26 cellular contexts compared by ENCODE assay signal in the genomic region with DNA sequence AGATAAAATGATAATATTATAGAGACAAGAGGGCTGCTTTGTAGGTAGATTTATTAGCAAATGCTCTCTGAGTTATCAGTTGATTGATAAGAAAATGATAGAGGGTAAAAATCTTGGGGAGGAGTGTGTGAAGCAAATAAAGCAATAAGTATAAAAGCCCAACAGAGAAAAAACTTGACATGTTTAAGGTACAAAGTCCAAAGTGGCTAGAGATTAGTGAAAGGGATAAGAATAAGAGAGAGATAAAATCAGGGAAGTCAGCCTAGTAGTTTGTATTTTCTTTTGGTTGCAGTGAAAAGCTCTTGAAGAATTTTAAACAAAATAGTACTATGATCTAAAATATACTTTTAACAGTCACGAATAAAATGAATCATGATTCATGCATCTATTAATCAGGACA.
"Had no signal": no experiment of that assay in that cellular context is flagged by ENCODE, and none has a peak within 500 bp of the region (broad histone marks: within the 10 kb centered on the region; RNA-seq: fewer than 3 reads in every experiment).

No MANE protein-coding gene starts in this region.

- H3K4me1 ChIP-seq: left ventricle myocardium inferior, parathyroid adenoma, right lobe of liver, suprapubic skin had no signal

- FAIRE-seq: frontal cortex, urothelium cell line had no signal

- H2AFZ ChIP-seq: parathyroid adenoma had no signal

- H3K4me3 Mint-ChIP-seq: activated T-cell treated with anti-CD3 and anti-CD28 coated beads, Interleukin-2, amount 50 U/mL, for 24 hours; activated T-helper 17 cell treated with anti-CD3 and anti-CD28 coated beads, Interleukin-2, amount 50 U/mL, for 72 hours; natural killer cell treated with Interleukin-12 subunit alpha and Interleukin-12 subunit beta and Interleukin-15 and Interleukin-18, amount 100 ng/mL, for 72 hours; stimulated activated effector memory CD8-positive, alpha-beta T cell treated with anti-CD3 and anti-CD28 coated beads, Interleukin-12 subunit alpha, Interleukin-12 subunit beta, amount 100 ng/mL, for 72 hours; stimulated activated naive CD8-positive, alpha-beta T cell treated with anti-CD3 and anti-CD28 coated beads, Interleukin-15, amount 100 ng/mL, for 72 hours; WTC11 had no signal

- H3K9ac ChIP-seq: parathyroid adenoma had no signal

- H3K36me3 Mint-ChIP-seq: natural killer cell treated with Interleukin-12 subunit alpha and Interleukin-12 subunit beta and Interleukin-15 and Interleukin-18, amount 100 ng/mL, for 72 hours; stimulated activated effector memory CD8-positive, alpha-beta T cell treated with anti-CD3 and anti-CD28 coated beads, Interleukin-12 subunit alpha, Interleukin-12 subunit beta, amount 100 ng/mL, for 72 hours; WTC11 had no signal

- H3K4me1 Mint-ChIP-seq: activated T-helper 17 cell treated with anti-CD3 and anti-CD28 coated beads, Interleukin-2, amount 50 U/mL, for 72 hours; stimulated activated effector memory CD8-positive, alpha-beta T cell treated with anti-CD3 and anti-CD28 coated beads, Interleukin-12 subunit alpha, Interleukin-12 subunit beta, amount 100 ng/mL, for 72 hours; stimulated activated naive CD8-positive, alpha-beta T cell treated with anti-CD3 and anti-CD28 coated beads, Interleukin-15, amount 100 ng/mL, for 72 hours; WTC11 had no signal

- H3K27ac Mint-ChIP-seq: activated T-cell treated with anti-CD3 and anti-CD28 coated beads, Interleukin-2, amount 50 U/mL, for 24 hours; activated T-helper 17 cell treated with anti-CD3 and anti-CD28 coated beads, Interleukin-2, amount 50 U/mL, for 72 hours; natural killer cell treated with Interleukin-12 subunit alpha and Interleukin-12 subunit beta and Interleukin-15 and Interleukin-18, amount 100 ng/mL, for 72 hours; stimulated activated effector memory CD8-positive, alpha-beta T cell treated with anti-CD3 and anti-CD28 coated beads, Interleukin-12 subunit alpha, Interleukin-12 subunit beta, amount 100 ng/mL, for 72 hours; stimulated activated naive CD8-positive, alpha-beta T cell treated with anti-CD3 and anti-CD28 coated beads, Interleukin-15, amount 100 ng/mL, for 72 hours; WTC11 had no signal

- H3K27me3 Mint-ChIP-seq: activated T-cell treated with anti-CD3 and anti-CD28 coated beads, Interleukin-2, amount 50 U/mL, for 24 hours; natural killer cell treated with Interleukin-12 subunit alpha and Interleukin-12 subunit beta and Interleukin-15 and Interleukin-18, amount 100 ng/mL, for 72 hours; stimulated activated naive CD8-positive, alpha-beta T cell treated with anti-CD3 and anti-CD28 coated beads, Interleukin-15, amount 100 ng/mL, for 72 hours had no signal

- H3K9me3 Mint-ChIP-seq: activated T-cell treated with anti-CD3 and anti-CD28 coated beads, Interleukin-2, amount 50 U/mL, for 24 hours; activated T-helper 17 cell treated with anti-CD3 and anti-CD28 coated beads, Interleukin-2, amount 50 U/mL, for 72 hours; natural killer cell treated with Interleukin-12 subunit alpha and Interleukin-12 subunit beta and Interleukin-15 and Interleukin-18, amount 100 ng/mL, for 72 hours; stimulated activated effector memory CD8-positive, alpha-beta T cell treated with anti-CD3 and anti-CD28 coated beads, Interleukin-12 subunit alpha, Interleukin-12 subunit beta, amount 100 ng/mL, for 72 hours; stimulated activated naive CD8-positive, alpha-beta T cell treated with anti-CD3 and anti-CD28 coated beads, Interleukin-15, amount 100 ng/mL, for 72 hours; WTC11 had no signal

- H3K9me3 ChIP-seq: left ventricle myocardium inferior, neutrophil, right lobe of liver, suprapubic skin, transverse colon had no signal

- ATAC-seq: activated T-helper 17 cell treated with anti-CD3 and anti-CD28 coated beads, Interleukin-2, amount 50 U/mL, for 72 hours; natural killer cell treated with Interleukin-12 subunit alpha and Interleukin-12 subunit beta and Interleukin-15 and Interleukin-18, amount 100 ng/mL, for 72 hours; stimulated activated effector memory CD8-positive, alpha-beta T cell treated with anti-CD3 and anti-CD28 coated beads, Interleukin-12 subunit alpha, Interleukin-12 subunit beta, amount 100 ng/mL, for 72 hours; stimulated activated naive CD8-positive, alpha-beta T cell treated with anti-CD3 and anti-CD28 coated beads, Interleukin-15, amount 100 ng/mL, for 72 hours; WTC11 had no signal

- H3K27me3 ChIP-seq: cardiac muscle cell, neutrophil, right lobe of liver, suprapubic skin, transverse colon had no signal

- H3K4me3 ChIP-seq: cardiac muscle cell, left ventricle myocardium inferior, right lobe of liver, skin epidermis, suprapubic skin, transverse colon had no signal

- H3K27ac ChIP-seq: cardiac muscle cell, left ventricle myocardium inferior, neutrophil, parathyroid adenoma, right lobe of liver, skin epidermis, suprapubic skin, transverse colon had no signal

- H3K79me2 ChIP-seq: parathyroid adenoma had no signal

- DNase-seq: activated CD8-positive, alpha-beta memory T cell treated with anti-CD3 and anti-CD28 coated beads, Interleukin-2, amount 50 U/mL, for 4 hours; activated naive CD4-positive, alpha-beta T cell treated with Interleukin-2 at 50 U/mL for 16 hours; activated T-cell treated with anti-CD3 and anti-CD28 coated beads, Interleukin-2, amount 50 U/mL, for 24 hours; amygdala; erythroblast; glutamatergic neuron; hippocampal formation; left ventricle myocardium inferior; mammary epithelial cell; midbrain; right lobe of liver; stimulated activated CD4-positive, alpha-beta T cell treated with anti-CD3 and anti-CD28 coated beads, Interleukin-2, amount 100 ng/mL, for 24 hours; stimulated activated naive CD8-positive, alpha-beta T cell treated with anti-CD3 and anti-CD28 coated beads, Interleukin-15, amount 100 ng/mL, for 72 hours; T1000; transverse colon had no signal

- H3K36me3 ChIP-seq: cardiac muscle cell, left ventricle myocardium inferior, neutrophil, right lobe of liver, suprapubic skin, transverse colon had no signal
